ENCODE assay signal across 1 cellular context in genomic region chr1:36752431-36752830, GRCh38.
TF ChIP-seq lines count a peak whose summit lies in the region.

No MANE protein-coding gene starts in this region.

TF ChIP-seq in HCT116, 20 proteins besides CTCF, POLR2A, EP300 and RAD21 (continued from another document):
- TF ChIP-seq ZBTB33 (IDR thresholded peaks at IDR 0.05; ENCODE audit: extremely low read depth, insufficient replicate concordance, low read length) (no peak), EZH2phosphoT487 (IDR thresholded peaks at IDR 0.05; ENCODE audit: borderline replicate concordance) (no peak), SP1 (IDR thresholded peaks at IDR 0.05; ENCODE audit: low read depth) (no peak), JUND (IDR thresholded peaks at IDR 0.05) (no peak), CBX3 (IDR thresholded peaks at IDR 0.05; ENCODE audit: low read depth) (no peak), POLR2AphosphoS5 (IDR thresholded peaks at IDR 0.05; ENCODE audit: low read depth, low read length) (no peak), SIN3A (IDR thresholded peaks at IDR 0.05; ENCODE audit: low read depth) (no peak)
